Comparison of ENCODE assay signal across 9 cellular contexts in genomic region chr12:49357099-49357678, GRCh38. TPM values are rescaled to one million over a fixed set of nuclear protein-coding genes. Genes with fewer than 3 reads are reported as not detected.
DNase-seq lines count a peak whose midpoint lies in the region; ATAC-seq and TF ChIP-seq lines count a peak whose summit lies in the region.
"Had no signal": no experiment of that assay in that cellular context is flagged by ENCODE, and none has a peak within 500 bp of the region (broad histone marks: within the 10 kb centered on the region; RNA-seq: fewer than 3 reads in every experiment).

No MANE protein-coding gene starts in this region.

- peak in 1 of 2 experiments; percentile 45 for DNase-seq in SJSA1 (ENCODE audit: low read depth in 1 of 2, low spot score in 2 of 2)
- DNase-seq in germinal center (ENCODE audit: low spot score), result peak; percentile 38
- DNase-seq in DMS79 treated with DMSO at 0.1 percent for 48 hours (lab: John Stamatoyannopoulos, UW), result no peak
- no peak for DNase-seq in activated CD4-positive, alpha-beta T cell treated with anti-CD3 and anti-CD28 coated beads, Interleukin-2, amount 50 U/mL, for 1 hour
- no peak for DNase-seq in NCI-H2107 (lab: John Stamatoyannopoulos, UW)
- DNase-seq: NCI-H524 treated with DMSO at 0.1 percent for 48 hours had no signal

- H3K27me3 ChIP-seq in SJSA1 (replicated peaks), result no peaks in the 10 kb centered on the region

- TF ChIP-seq CTCF in 22Rv1 (IDR thresholded peaks at IDR 0.05), result peak; percentile 77
- 0 out of 2 replicates have a peak, but pooled peaks have one; percentile 10 for TF ChIP-seq CTCF in GM12875 (IDR thresholded peaks at IDR 0.05; ENCODE audit: borderline replicate concordance, insufficient read depth, low read depth, low read length)

- H3K4me3 ChIP-seq in GM12875 (ENCODE audit: low read depth, low read length), result no peak overlapping the region
- no peak overlapping the region for H3K4me3 ChIP-seq in SJSA1

- H3K27ac ChIP-seq in 22Rv1 (no peak overlapping the region), SJSA1 (peak overlapping the region; percentile 14; the same call in 1 of the 2 replicates)

- no peak for ATAC-seq in HG02571 (IDR thresholded peaks at IDR 0.05; ENCODE audit: unreplicated experiment)

- no peaks in the 10 kb centered on the region for H3K36me3 ChIP-seq in SJSA1

- peaks cover 22% of the 10 kb centered on the region for H3K4me1 ChIP-seq in SJSA1 (replicated peaks)

- no peaks in the 10 kb centered on the region for H3K9me3 ChIP-seq in SJSA1 (replicated peaks)

RNA-seq across cellular contexts. Expression of gene SPATS2, which starts 10.1 kb away (rescaled TPM):
- 41.7 and 44.6 TPM in 2 replicates for total RNA-seq in SJSA1 (2014; rRNA removed; shearing (Covaris generic))

RNA-seq across cellular contexts. Expression of gene DNAJC22, which starts 10.5 kb away (rescaled TPM):
- 6.3 and 9.6 TPM in 2 replicates for total RNA-seq in SJSA1 (2014; rRNA removed; shearing (Covaris generic))

RNA-seq across cellular contexts. Expression of gene C1QL4, which starts 20.2 kb away (rescaled TPM):
- total RNA-seq in SJSA1 (2014; rRNA removed; shearing (Covaris generic)), result 0.34 and 1.9 TPM in 2 replicates

RNA-seq across cellular contexts. Expression of gene TROAP, which starts 34.1 kb away (rescaled TPM):
- total RNA-seq in SJSA1 (2014; rRNA removed; shearing (Covaris generic)), result 50.1 and 50.8 TPM in 2 replicates
